ENCODE assay signal across 8 cellular contexts in the genomic region with DNA sequence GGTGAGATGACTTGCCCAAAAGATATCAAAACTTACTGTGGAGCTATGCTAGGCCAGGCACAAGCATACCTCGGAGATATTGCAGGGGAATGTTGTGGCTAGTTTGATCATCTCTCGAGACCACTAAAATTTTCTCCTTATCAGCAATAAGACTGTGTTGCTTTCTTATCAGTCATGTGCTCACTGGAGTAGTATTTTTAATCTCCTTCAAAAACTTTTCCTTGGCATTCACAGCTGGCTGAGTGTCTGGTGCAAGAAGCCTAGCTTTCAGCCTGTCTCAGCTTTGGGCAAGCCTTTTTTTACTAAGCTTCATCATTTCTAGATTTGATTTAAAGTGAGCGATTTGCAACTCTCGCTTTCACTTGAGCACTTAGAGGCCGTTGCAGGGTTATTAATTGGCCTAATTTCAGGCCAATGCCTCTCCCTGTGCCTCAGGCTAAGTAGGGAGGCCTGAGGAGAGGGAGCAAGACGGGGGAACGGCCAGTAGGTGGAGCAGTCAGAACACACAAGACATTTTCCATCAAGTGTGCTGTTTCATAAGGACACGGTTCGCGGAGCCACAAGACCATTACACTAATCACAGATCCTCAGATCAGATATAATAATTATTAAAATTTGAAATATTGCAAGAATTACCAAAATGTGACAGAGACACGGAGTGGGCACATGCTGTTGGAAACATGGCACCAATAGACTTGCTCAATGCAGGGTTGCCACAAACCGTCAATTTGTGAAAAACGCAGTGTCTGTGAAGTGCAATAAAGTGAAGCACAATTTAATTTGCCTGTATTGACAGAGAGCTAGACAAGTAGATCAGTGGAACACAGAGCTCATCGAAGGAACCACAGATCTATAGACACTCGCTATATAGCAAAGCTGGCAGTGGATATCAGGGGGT.
A peak's percentile ranks its signal among the peaks of the same experiment; 100 is the strongest.
DNase-seq lines count a peak whose midpoint lies in the region; ATAC-seq, FAIRE-seq and TF ChIP-seq lines count a peak whose summit lies in the region.

No MANE protein-coding gene starts in this region.

- H3K27me3 ChIP-seq in dorsolateral prefrontal cortex (no peaks in the 10 kb centered on the region), lower lobe of right lung (ENCODE audit: low read depth) (peaks cover 4% of the 10 kb centered on the region)

- DNase-seq in NCI-H524 treated with DMSO at 0.1 percent for 48 hours (lab: John Stamatoyannopoulos, UW) (peak; percentile 24), dorsolateral prefrontal cortex (peak; percentile 65 to 92 (median 81)), lower lobe of right lung (peak; percentile 83)
- peak; percentile 85 for DNase-seq in activated CD4-positive, alpha-beta T cell treated with anti-CD3 and anti-CD28 coated beads, Interleukin-2, amount 10 ng/mL, durations not matched to agents 24 days and 14 days
- DNase-seq in stimulated activated CD8-positive, alpha-beta memory T cell treated with anti-CD3 and anti-CD28 coated beads, Interleukin-12 subunit alpha, Interleukin-12 subunit beta, amount 100 ng/mL, for 1 hour (ENCODE audit: low read depth): peak; percentile 39

- H3K27ac ChIP-seq in dorsolateral prefrontal cortex: peak overlapping the region in 2 of 59 donors; percentile 3 to 34
- no peak overlapping the region for H3K27ac ChIP-seq in lower lobe of right lung

- H3K9me3 ChIP-seq in lower lobe of right lung: no peaks in the 10 kb centered on the region

- TF ChIP-seq CTCF in dorsolateral prefrontal cortex (IDR thresholded peaks at IDR 0.05 in 54 of 56, conservative IDR thresholded peaks at IDR 0.05 in 2 of 56; ENCODE audit: low read depth in 1 of 56, partially characterized antibody in 56 of 56): peak; percentile 62 to 96 (median 84)
- peak; percentile 90 for TF ChIP-seq CTCF in lower lobe of right lung (IDR thresholded peaks at IDR 0.05)

- H3K27me3 Mint-ChIP-seq in activated CD4-positive, alpha-beta T cell treated with anti-CD3 and anti-CD28 coated beads, Interleukin-2, amount 10 ng/mL, durations not matched to agents 24 days and 14 days: peaks cover 16% of the 10 kb centered on the region

- H3K36me3 ChIP-seq in lower lobe of right lung: no peaks in the 10 kb centered on the region

- H3K36me3 Mint-ChIP-seq in activated CD4-positive, alpha-beta T cell treated with anti-CD3 and anti-CD28 coated beads, Interleukin-2, amount 10 ng/mL, durations not matched to agents 24 days and 14 days (ENCODE audit: low read depth): no peaks in the 10 kb centered on the region

- peaks cover 3% of the 10 kb centered on the region for H3K4me1 Mint-ChIP-seq in activated CD4-positive, alpha-beta T cell treated with anti-CD3 and anti-CD28 coated beads, Interleukin-2, amount 10 ng/mL, durations not matched to agents 24 days and 14 days

- no peaks in the 10 kb centered on the region for H3K9me3 Mint-ChIP-seq in activated CD4-positive, alpha-beta T cell treated with anti-CD3 and anti-CD28 coated beads, Interleukin-2, amount 10 ng/mL, durations not matched to agents 24 days and 14 days

- no peak overlapping the region for H3K4me3 Mint-ChIP-seq in activated CD4-positive, alpha-beta T cell treated with anti-CD3 and anti-CD28 coated beads, Interleukin-2, amount 10 ng/mL, durations not matched to agents 24 days and 14 days

- peak; percentile 59 for FAIRE-seq in A204.1 (lab: Jason Lieb, UNC)

- intact Hi-C loops in activated CD4-positive, alpha-beta T cell treated with anti-CD3 and anti-CD28 coated beads, Interleukin-2, amount 10 ng/mL, durations not matched to agents 24 days and 14 days (cut with micrococcal nuclease): no loop called here
- intact Hi-C loops in dorsolateral prefrontal cortex (cut with DNase I) (loop anchor here (2.0 to 5.0 kb wide), 3 partner anchors 38 to 408 kb away; no protein-coding TSS in a partner anchor), lower lobe of right lung (cut with DNase I) (no loop called here)

- H3K4me3 ChIP-seq in dorsolateral prefrontal cortex (peak overlapping the region in 21 of 59 donors; percentile 2 to 41 (median 29)), lower lobe of right lung (no peak overlapping the region)

- H3K4me1 ChIP-seq in lower lobe of right lung: no peaks in the 10 kb centered on the region

- H3K27ac Mint-ChIP-seq in activated CD4-positive, alpha-beta T cell treated with anti-CD3 and anti-CD28 coated beads, Interleukin-2, amount 10 ng/mL, durations not matched to agents 24 days and 14 days: no peak overlapping the region

- ATAC-seq in GM18511 (IDR thresholded peaks at IDR 0.05; ENCODE audit: unreplicated experiment) (peak; percentile 89), HG03354 (IDR thresholded peaks at IDR 0.05; ENCODE audit: poor library complexity, severe bottlenecking, unreplicated experiment) (peak; percentile 85), lower lobe of right lung (peak; percentile 91 to 95)

Comparison
In these comparisons a context has a peak if more than half of its experiments do, and no peak if none do; other contexts are left out.
1. DNase-seq: peak in every context shown above with its lines; median percentile 85 in activated CD4-positive, alpha-beta T cell treated with anti-CD3 and anti-CD28 coated beads, Interleukin-2, amount 10 ng/mL, durations not matched to agents 24 days and 14 days; 83 in lower lobe of right lung; 81 in dorsolateral prefrontal cortex; 39 in stimulated activated CD8-positive, alpha-beta memory T cell treated with anti-CD3 and anti-CD28 coated beads, Interleukin-12 subunit alpha, Interleukin-12 subunit beta, amount 100 ng/mL, for 1 hour; 24 in NCI-H524 treated with DMSO at 0.1 percent for 48 hours.
2. intact Hi-C loops: an anchor here in dorsolateral prefrontal cortex (2.0 to 5.0 kb wide); none called in activated CD4-positive, alpha-beta T cell treated with anti-CD3 and anti-CD28 coated beads, Interleukin-2, amount 10 ng/mL, durations not matched to agents 24 days and 14 days and lower lobe of right lung.